Comparison of ENCODE assay signal across 1 cellular context in the genomic region with DNA sequence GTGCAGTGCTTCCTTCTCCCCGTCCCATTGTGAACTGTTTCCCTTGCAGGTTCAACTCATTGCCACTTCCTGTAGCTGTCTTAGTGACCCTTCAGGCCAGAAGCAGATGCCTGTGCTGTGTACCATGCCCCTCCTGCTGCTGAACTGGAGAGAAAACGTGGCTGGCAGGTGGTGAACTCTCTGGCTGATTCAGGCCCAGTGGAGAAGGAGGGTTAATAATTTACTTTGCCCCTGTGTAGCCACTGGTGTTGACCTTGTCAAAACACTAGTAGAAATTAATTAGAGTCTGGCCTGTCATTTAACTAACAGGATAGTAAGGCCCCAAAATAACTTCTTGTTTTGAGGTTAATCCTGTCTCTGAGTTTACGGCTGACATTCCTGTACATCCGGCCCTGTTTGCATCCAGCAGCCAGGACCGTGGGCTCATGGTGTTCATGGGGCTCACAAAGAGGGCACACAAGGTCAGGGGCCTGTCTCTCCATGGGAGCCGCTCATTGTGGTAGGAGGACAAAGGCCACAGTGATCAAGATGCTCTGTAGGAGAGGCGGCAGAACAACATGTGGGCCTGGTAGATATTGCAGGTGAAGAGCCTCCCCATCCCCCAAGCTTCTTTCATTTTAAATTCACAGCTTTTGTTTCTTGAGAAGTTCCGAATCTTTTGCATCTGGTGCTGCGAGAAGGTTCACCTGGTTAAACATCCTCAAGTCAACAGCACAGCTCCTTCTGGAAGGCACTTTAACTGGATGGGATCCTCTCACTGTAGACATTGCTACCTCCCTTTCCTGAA.
TF ChIP-seq lines count a peak whose summit lies in the region.

No MANE protein-coding gene starts in this region.

TF ChIP-seq in HepG2, 621 proteins besides CTCF, POLR2A, EP300 and RAD21 (continued from another document and continues in another):
- TF ChIP-seq, protein P1, sequence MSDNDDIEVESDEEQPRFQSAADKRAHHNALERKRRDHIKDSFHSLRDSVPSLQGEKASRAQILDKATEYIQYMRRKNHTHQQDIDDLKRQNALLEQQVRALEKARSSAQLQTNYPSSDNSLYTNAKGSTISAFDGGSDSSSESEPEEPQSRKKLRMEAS (IDR thresholded peaks at IDR 0.05): peak; percentile 99
- peak; percentile 90; the same call in 1 of the 2 replicates for TF ChIP-seq CREB3 (CRISPR knock-in tag; IDR thresholded peaks at IDR 0.05)
- no peak for TF ChIP-seq MAFK (conservative IDR thresholded peaks at IDR 0.05 in 1 of 2, IDR thresholded peaks at IDR 0.05 in 1 of 2; ENCODE audit: low read length in 2 of 2)
- TF ChIP-seq ZSCAN25 (CRISPR knock-in tag; IDR thresholded peaks at IDR 0.05): 0 out of 2 replicates have a peak, but pooled peaks have one; percentile 54
- 0 out of 2 replicates have a peak, but pooled peaks have one; percentile 18 for TF ChIP-seq ZNF839 (CRISPR knock-in tag; IDR thresholded peaks at IDR 0.05; ENCODE audit: borderline replicate concordance)
- peak; percentile 89 for TF ChIP-seq MEF2D (CRISPR knock-in tag; IDR thresholded peaks at IDR 0.05)
- TF ChIP-seq POGK (CRISPR knock-in tag; conservative IDR thresholded peaks at IDR 0.05): peak; percentile 79; the same call in 1 of the 2 replicates
- TF ChIP-seq ZNF496 (CRISPR knock-in tag; IDR thresholded peaks at IDR 0.05; ENCODE audit: insufficient replicate concordance): no peak
- TF ChIP-seq, protein P2, sequence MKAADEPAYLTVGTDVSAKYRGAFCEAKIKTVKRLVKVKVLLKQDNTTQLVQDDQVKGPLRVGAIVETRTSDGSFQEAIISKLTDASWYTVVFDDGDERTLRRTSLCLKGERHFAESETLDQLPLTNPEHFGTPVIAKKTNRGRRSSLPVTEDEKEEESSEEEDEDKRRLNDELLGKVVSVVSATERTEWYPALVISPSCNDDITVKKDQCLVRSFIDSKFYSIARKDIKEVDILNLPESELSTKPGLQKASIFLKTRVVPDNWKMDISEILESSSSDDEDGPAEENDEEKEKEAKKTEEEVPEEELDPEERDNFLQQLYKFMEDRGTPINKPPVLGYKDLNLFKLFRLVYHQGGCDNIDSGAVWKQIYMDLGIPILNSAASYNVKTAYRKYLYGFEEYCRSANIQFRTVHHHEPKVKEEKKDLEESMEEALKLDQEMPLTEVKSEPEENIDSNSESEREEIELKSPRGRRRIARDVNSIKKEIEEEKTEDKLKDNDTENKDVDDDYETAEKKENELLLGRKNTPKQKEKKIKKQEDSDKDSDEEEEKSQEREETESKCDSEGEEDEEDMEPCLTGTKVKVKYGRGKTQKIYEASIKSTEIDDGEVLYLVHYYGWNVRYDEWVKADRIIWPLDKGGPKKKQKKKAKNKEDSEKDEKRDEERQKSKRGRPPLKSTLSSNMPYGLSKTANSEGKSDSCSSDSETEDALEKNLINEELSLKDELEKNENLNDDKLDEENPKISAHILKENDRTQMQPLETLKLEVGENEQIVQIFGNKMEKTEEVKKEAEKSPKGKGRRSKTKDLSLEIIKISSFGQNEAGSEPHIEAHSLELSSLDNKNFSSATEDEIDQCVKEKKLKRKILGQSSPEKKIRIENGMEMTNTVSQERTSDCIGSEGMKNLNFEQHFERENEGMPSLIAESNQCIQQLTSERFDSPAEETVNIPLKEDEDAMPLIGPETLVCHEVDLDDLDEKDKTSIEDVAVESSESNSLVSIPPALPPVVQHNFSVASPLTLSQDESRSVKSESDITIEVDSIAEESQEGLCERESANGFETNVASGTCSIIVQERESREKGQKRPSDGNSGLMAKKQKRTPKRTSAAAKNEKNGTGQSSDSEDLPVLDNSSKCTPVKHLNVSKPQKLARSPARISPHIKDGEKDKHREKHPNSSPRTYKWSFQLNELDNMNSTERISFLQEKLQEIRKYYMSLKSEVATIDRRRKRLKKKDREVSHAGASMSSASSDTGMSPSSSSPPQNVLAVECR (CRISPR knock-in tag; IDR thresholded peaks at IDR 0.05; ENCODE audit: borderline replicate concordance): peak; percentile 81; the same call in 1 of the 2 replicates
- TF ChIP-seq ELF1 (CRISPR knock-in tag; IDR thresholded peaks at IDR 0.05): peak; percentile 75
- TF ChIP-seq KMT2A (CRISPR knock-in tag; IDR thresholded peaks at IDR 0.05): no peak
- peak; percentile 78; the same call in 1 of the 2 replicates for TF ChIP-seq ZNF670 (CRISPR knock-in tag; IDR thresholded peaks at IDR 0.05; ENCODE audit: borderline replicate concordance)
- TF ChIP-seq POLR2G (IDR thresholded peaks at IDR 0.05; ENCODE audit: low read depth, low read length): peak; percentile 89
- TF ChIP-seq, protein P3, sequence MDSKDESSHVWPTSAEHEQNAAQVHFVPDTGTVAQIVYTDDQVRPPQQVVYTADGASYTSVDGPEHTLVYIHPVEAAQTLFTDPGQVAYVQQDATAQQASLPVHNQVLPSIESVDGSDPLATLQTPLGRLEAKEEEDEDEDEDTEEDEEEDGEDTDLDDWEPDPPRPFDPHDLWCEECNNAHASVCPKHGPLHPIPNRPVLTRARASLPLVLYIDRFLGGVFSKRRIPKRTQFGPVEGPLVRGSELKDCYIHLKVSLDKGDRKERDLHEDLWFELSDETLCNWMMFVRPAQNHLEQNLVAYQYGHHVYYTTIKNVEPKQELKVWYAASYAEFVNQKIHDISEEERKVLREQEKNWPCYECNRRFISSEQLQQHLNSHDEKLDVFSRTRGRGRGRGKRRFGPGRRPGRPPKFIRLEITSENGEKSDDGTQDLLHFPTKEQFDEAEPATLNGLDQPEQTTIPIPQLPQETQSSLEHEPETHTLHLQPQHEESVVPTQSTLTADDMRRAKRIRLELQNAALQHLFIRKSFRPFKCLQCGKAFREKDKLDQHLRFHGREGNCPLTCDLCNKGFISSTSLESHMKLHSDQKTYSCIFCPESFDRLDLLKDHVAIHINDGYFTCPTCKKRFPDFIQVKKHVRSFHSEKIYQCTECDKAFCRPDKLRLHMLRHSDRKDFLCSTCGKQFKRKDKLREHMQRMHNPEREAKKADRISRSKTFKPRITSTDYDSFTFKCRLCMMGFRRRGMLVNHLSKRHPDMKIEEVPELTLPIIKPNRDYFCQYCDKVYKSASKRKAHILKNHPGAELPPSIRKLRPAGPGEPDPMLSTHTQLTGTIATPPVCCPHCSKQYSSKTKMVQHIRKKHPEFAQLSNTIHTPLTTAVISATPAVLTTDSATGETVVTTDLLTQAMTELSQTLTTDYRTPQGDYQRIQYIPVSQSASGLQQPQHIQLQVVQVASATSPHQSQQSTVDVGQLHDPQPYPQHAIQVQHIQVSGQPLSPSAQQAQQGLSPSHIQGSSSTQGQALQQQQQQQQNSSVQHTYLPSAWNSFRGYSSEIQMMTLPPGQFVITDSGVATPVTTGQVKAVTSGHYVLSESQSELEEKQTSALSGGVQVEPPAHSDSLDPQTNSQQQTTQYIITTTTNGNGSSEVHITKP (CRISPR knock-in tag; IDR thresholded peaks at IDR 0.05; ENCODE audit: low read depth): peak; percentile 42; the same call in 1 of the 2 replicates
- TF ChIP-seq CEBPG (CRISPR knock-in tag; IDR thresholded peaks at IDR 0.05): peak; percentile 33; the same call in 1 of the 2 replicates
- no peak for TF ChIP-seq ATF7 (IDR thresholded peaks at IDR 0.05)
- TF ChIP-seq ATF7 (CRISPR knock-in tag; IDR thresholded peaks at IDR 0.05): peak; percentile 34; the same call in 1 of the 2 replicates
- no peak for TF ChIP-seq NFYB (CRISPR knock-in tag; IDR thresholded peaks at IDR 0.05)
- no peak; the same call in 1 of the 2 replicates for TF ChIP-seq PHF20 (CRISPR knock-in tag; IDR thresholded peaks at IDR 0.05)
- TF ChIP-seq NFIB (CRISPR knock-in tag; IDR thresholded peaks at IDR 0.05; ENCODE audit: borderline replicate concordance): no peak
- TF ChIP-seq ZBED4 (CRISPR knock-in tag; IDR thresholded peaks at IDR 0.05; ENCODE audit: borderline replicate concordance): no peak
- no peak; the same call in 1 of the 2 replicates for TF ChIP-seq ZNF224 (CRISPR knock-in tag; IDR thresholded peaks at IDR 0.05)
- peak; percentile 95 for TF ChIP-seq SALL1 (CRISPR knock-in tag; IDR thresholded peaks at IDR 0.05)
- TF ChIP-seq NR2C2 (CRISPR knock-in tag; IDR thresholded peaks at IDR 0.05; ENCODE audit: borderline replicate concordance): peak; percentile 83
- TF ChIP-seq ZNF546 (CRISPR knock-in tag; conservative IDR thresholded peaks at IDR 0.05): peak; percentile 84; the same call in 1 of the 2 replicates
- TF ChIP-seq ZNF431 (CRISPR knock-in tag; IDR thresholded peaks at IDR 0.05; ENCODE audit: borderline replicate concordance, low read depth): peak; percentile 57; the same call in 1 of the 2 replicates
- TF ChIP-seq ZNF383 (CRISPR knock-in tag; IDR thresholded peaks at IDR 0.05; ENCODE audit: borderline replicate concordance): peak; percentile 28; the same call in 1 of the 2 replicates
- TF ChIP-seq MED8 (CRISPR knock-in tag; IDR thresholded peaks at IDR 0.05; ENCODE audit: insufficient replicate concordance): peak; percentile 83
- no peak for TF ChIP-seq THYN1 (CRISPR knock-in tag; IDR thresholded peaks at IDR 0.05; ENCODE audit: borderline replicate concordance, low read depth)
- TF ChIP-seq ZC3H4 (CRISPR knock-in tag; IDR thresholded peaks at IDR 0.05; ENCODE audit: borderline replicate concordance): no peak
- no peak for TF ChIP-seq ATRX (CRISPR knock-in tag; IDR thresholded peaks at IDR 0.05; ENCODE audit: borderline replicate concordance)
- TF ChIP-seq ZNF577 (CRISPR knock-in tag; IDR thresholded peaks at IDR 0.05; ENCODE audit: borderline replicate concordance, low read depth): no peak
- TF ChIP-seq, protein P4, sequence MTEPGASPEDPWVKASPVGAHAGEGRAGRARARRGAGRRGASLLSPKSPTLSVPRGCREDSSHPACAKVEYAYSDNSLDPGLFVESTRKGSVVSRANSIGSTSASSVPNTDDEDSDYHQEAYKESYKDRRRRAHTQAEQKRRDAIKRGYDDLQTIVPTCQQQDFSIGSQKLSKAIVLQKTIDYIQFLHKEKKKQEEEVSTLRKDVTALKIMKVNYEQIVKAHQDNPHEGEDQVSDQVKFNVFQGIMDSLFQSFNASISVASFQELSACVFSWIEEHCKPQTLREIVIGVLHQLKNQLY (CRISPR knock-in tag; IDR thresholded peaks at IDR 0.05): peak; percentile 74
- peak; percentile 54; the same call in 1 of the 2 replicates for TF ChIP-seq ZSCAN5A (CRISPR knock-in tag; IDR thresholded peaks at IDR 0.05; ENCODE audit: borderline replicate concordance)
- no peak for TF ChIP-seq ZNF382 (CRISPR knock-in tag; IDR thresholded peaks at IDR 0.05; ENCODE audit: borderline replicate concordance)
- peak; percentile 64 for TF ChIP-seq MXD4 (CRISPR knock-in tag; IDR thresholded peaks at IDR 0.05)
